ENCODE assay signal across 8 cellular contexts in genomic region chr17:50866261-50866949, GRCh38. TPM values are rescaled to one million over a fixed set of nuclear protein-coding genes. Genes with fewer than 3 reads are reported as not detected.
DNase-seq lines count a peak whose midpoint lies in the region; ATAC-seq and TF ChIP-seq lines count a peak whose summit lies in the region.

TOB1 (minus strand) TSS chr17:50866354; CDS start chr17:50864017, 2,337 bp downstream.

- no peak for TF ChIP-seq CTCF in coronary artery (IDR thresholded peaks at IDR 0.05)
- no peak for TF ChIP-seq CTCF in left lung (IDR thresholded peaks at IDR 0.05)

- ATAC-seq in GM19351 (IDR thresholded peaks at IDR 0.05; ENCODE audit: unreplicated experiment): peak; percentile 73
- ATAC-seq in HG03520 (IDR thresholded peaks at IDR 0.05; ENCODE audit: unreplicated experiment): peak; percentile 55
- ATAC-seq in left lung: peak; percentile 83

- H3K4me1 ChIP-seq in left lung: peaks cover 4 to 44% of the 10 kb centered on the region in 2 donors

- no peaks in the 10 kb centered on the region for H3K27me3 ChIP-seq in left lung

- H3K27ac ChIP-seq in coronary artery: peak within 1 kb of the TSS; percentile 99 to 100
- peak within 1 kb of the TSS; percentile 97 to 100 for H3K27ac ChIP-seq in left lung

- POLR2A ChIA-PET in activated CD4-positive, alpha-beta T cell treated with anti-CD3 and anti-CD28 coated beads, Interleukin-2, amount 10 ng/mL, durations not matched to agents 7 days and 5 days (lab: Charles Lee): interaction anchor here (0.6 to 2.0 kb wide), 11 partner anchors 14 to 446 kb away, joined by 3 to 11 read pairs (median 3); no protein-coding TSS in a partner anchor

- H3K27me3 Mint-ChIP-seq in activated CD4-positive, alpha-beta T cell treated with anti-CD3 and anti-CD28 coated beads, Interleukin-2, amount 10 ng/mL, durations not matched to agents 7 days and 5 days: no peaks in the 10 kb centered on the region

- H3K9me3 Mint-ChIP-seq in activated CD4-positive, alpha-beta T cell treated with anti-CD3 and anti-CD28 coated beads, Interleukin-2, amount 10 ng/mL, durations not matched to agents 7 days and 5 days: no peaks in the 10 kb centered on the region

- peaks cover 48% of the 10 kb centered on the region for H3K4me1 Mint-ChIP-seq in activated CD4-positive, alpha-beta T cell treated with anti-CD3 and anti-CD28 coated beads, Interleukin-2, amount 10 ng/mL, durations not matched to agents 7 days and 5 days

- H3K4me3 Mint-ChIP-seq in activated CD4-positive, alpha-beta T cell treated with anti-CD3 and anti-CD28 coated beads, Interleukin-2, amount 10 ng/mL, durations not matched to agents 7 days and 5 days: peak within 1 kb of the TSS; percentile 88

- H3K36me3 ChIP-seq in left lung: peaks cover 0 to 13% of the 10 kb centered on the region in 2 donors

- H3K36me3 Mint-ChIP-seq in activated CD4-positive, alpha-beta T cell treated with anti-CD3 and anti-CD28 coated beads, Interleukin-2, amount 10 ng/mL, durations not matched to agents 7 days and 5 days (ENCODE audit: low read depth): peaks cover 25% of the 10 kb centered on the region

- peak; percentile 86 to 99 (median 98) for DNase-seq in C1 segment of cervical spinal cord (lab: John Stamatoyannopoulos, UW)
- DNase-seq in NCI-H69 (lab: John Stamatoyannopoulos, UW): peak; percentile 100
- DNase-seq in activated CD4-positive, alpha-beta T cell treated with anti-CD3 and anti-CD28 coated beads, Interleukin-2, amount 10 ng/mL, durations not matched to agents 7 days and 5 days: peak; percentile 96
- peak; percentile 100 for DNase-seq in coronary artery (ENCODE audit: low spot score)
- DNase-seq in left lung: peak; percentile 99 to 100
- DNase-seq in stimulated activated CD4-positive, alpha-beta T cell treated with anti-CD3 and anti-CD28 coated beads, Interleukin-2, amount 100 ng/mL, for 4 hours (ENCODE audit: low read depth): peak; percentile 91

- H3K9me3 ChIP-seq in left lung: no peaks in the 10 kb centered on the region

- peak within 1 kb of the TSS; percentile 98 for H3K27ac Mint-ChIP-seq in activated CD4-positive, alpha-beta T cell treated with anti-CD3 and anti-CD28 coated beads, Interleukin-2, amount 10 ng/mL, durations not matched to agents 7 days and 5 days

- peak within 1 kb of the TSS; percentile 96 for H3K4me3 ChIP-seq in coronary artery
- peak within 1 kb of the TSS; percentile 88 for H3K4me3 ChIP-seq in left lung

- intact Hi-C loops in left lung (cut with DNase I): loop anchor here in 1 of 2 donors (5.0 kb wide), 1 partner anchor 81 kb away; no protein-coding TSS in a partner anchor

- CTCF ChIA-PET in activated CD4-positive, alpha-beta T cell treated with anti-CD3 and anti-CD28 coated beads, Interleukin-2, amount 10 ng/mL, durations not matched to agents 7 days and 5 days (lab: Charles Lee): interaction anchor here (0.5 to 3.2 kb wide), 15 partner anchors 10 to 287 kb away, joined by 3 to 20 read pairs (median 4); partner anchors contain the start of gene NME1

RNA-seq across cellular contexts. Expression of gene TOB1, which starts in this region (rescaled TPM):
- 10 to 100 TPM; 81.8 to 99.0 TPM for total RNA-seq in activated CD4-positive, alpha-beta T cell treated with anti-CD3 and anti-CD28 coated beads, Interleukin-2, amount 10 ng/mL, durations not matched to agents 7 days and 5 days
- 10 to 100 TPM; 53.4 to 81.1 TPM for total RNA-seq in left lung

Comparison
In these comparisons a context has a peak if more than half of its experiments do, and no peak if none do; other contexts are left out.
1. Peak in every context shown above with its lines: DNase-seq, ATAC-seq, H3K4me3 ChIP-seq and H3K27ac ChIP-seq.